Comparison of ENCODE assay signal across 8 cellular contexts in the genomic region with DNA sequence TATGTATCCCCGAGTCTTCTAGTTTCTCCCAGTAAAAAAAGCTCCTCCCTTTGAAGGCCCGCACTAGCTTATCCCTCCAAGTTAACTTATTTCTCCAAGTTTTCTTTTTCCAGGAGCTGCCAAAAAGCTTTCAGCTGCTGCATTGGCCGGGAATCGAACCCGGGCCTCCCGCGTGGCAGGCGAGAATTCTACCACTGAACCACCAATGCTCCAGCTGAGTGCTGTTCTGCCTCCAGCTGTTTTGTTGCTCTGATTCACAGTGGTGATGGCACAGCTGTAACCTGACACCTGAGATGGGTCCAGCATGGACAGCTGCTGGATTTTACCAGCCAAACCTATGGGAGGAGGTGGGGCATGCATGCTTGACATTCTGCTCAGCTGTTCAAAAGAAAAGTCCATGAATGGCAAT. TPM values are rescaled to one million over a fixed set of nuclear protein-coding genes. Genes with fewer than 3 reads are reported as not detected.
DNase-seq lines count a peak whose midpoint lies in the region; ATAC-seq, FAIRE-seq and TF ChIP-seq lines count a peak whose summit lies in the region.

No MANE protein-coding gene starts in this region.

- H3K4me3 Mint-ChIP-seq in activated T-helper 2 cell treated with anti-CD3 and anti-CD28 coated beads, Interferon-gamma antibody, Interleukin-2, Interleukin-4, amounts not matched to agents 10 μg/mL and 5 μg/mL and 100 μg/mL, durations not matched to agents 14 hours and 24 hours and 36 hours (ENCODE audit: low read depth) = no peak overlapping the region

- no peaks in the 10 kb centered on the region for H3K9me3 Mint-ChIP-seq in activated T-helper 2 cell treated with anti-CD3 and anti-CD28 coated beads, Interferon-gamma antibody, Interleukin-2, Interleukin-4, amounts not matched to agents 10 μg/mL and 5 μg/mL and 100 μg/mL, durations not matched to agents 14 hours and 24 hours and 36 hours

- H3K4me2 ChIP-seq in K562 (ENCODE audit: insufficient read depth, low read length) = no peak overlapping the region

- FAIRE-seq in K562 (lab: Jason Lieb, UNC) = peak; percentile 65

- peaks cover 51% of the 10 kb centered on the region for H3K36me3 Mint-ChIP-seq in activated T-helper 2 cell treated with anti-CD3 and anti-CD28 coated beads, Interferon-gamma antibody, Interleukin-2, Interleukin-4, amounts not matched to agents 10 μg/mL and 5 μg/mL and 100 μg/mL, durations not matched to agents 14 hours and 24 hours and 36 hours (ENCODE audit: low read depth)

- TF ChIP-seq EP300 in K562 (IDR thresholded peaks at IDR 0.05; ENCODE audit: low read length) = no peak

- ATAC-seq in K562 (peak; percentile 78), GM19023 (IDR thresholded peaks at IDR 0.05; ENCODE audit: unreplicated experiment) (no peak)

- in situ Hi-C loops in K562 (cut with MboI) = no loop called here

- no peak for TF ChIP-seq RAD21 in K562 (CRISPR knock-in tag; conservative IDR thresholded peaks at IDR 0.05 in 1 of 2, IDR thresholded peaks at IDR 0.05 in 1 of 2)

- TF ChIP-seq POLR2A in K562 (conservative IDR thresholded peaks at IDR 0.05) = no peak

- no peak overlapping the region for H3K9ac ChIP-seq in K562 (ENCODE audit: insufficient read depth in 1 of 2, low read depth in 2 of 2, low read length in 2 of 2)

- H3K4me3 ChIP-seq in A673 (ENCODE audit: low read depth, low read length, poor library complexity, severe bottlenecking) (no peak overlapping the region), K562 (no peak overlapping the region)

- no peak overlapping the region for H3K27ac Mint-ChIP-seq in activated T-helper 2 cell treated with anti-CD3 and anti-CD28 coated beads, Interferon-gamma antibody, Interleukin-2, Interleukin-4, amounts not matched to agents 10 μg/mL and 5 μg/mL and 100 μg/mL, durations not matched to agents 14 hours and 24 hours and 36 hours

- DNase-seq in A673 (ENCODE audit: low spot score) = peak; percentile 89
- peak; percentile 58 for DNase-seq in HuH-7.5 (ENCODE audit: low spot score)
- peak in 2 of 4 experiments; percentile 25 to 29 for DNase-seq in K562 (ENCODE audit: extremely low read depth in 1 of 4, low spot score in 3 of 4)
- peak; percentile 80 for DNase-seq in kidney tubule cell (ENCODE audit: low spot score)
- DNase-seq in NCI-H446 treated with DMSO at 0.1 percent for 48 hours (lab: John Stamatoyannopoulos, UW) = no peak
- DNase-seq in retina = no peak
- DNase-seq in activated T-helper 2 cell treated with anti-CD3 and anti-CD28 coated beads, Interferon-gamma antibody, Interleukin-2, Interleukin-4, amounts not matched to agents 10 μg/mL and 5 μg/mL and 100 μg/mL, durations not matched to agents 14 hours and 24 hours and 36 hours (ENCODE audit: low spot score) = no peak

- intact Hi-C loops in A673 (cut with micrococcal nuclease; ENCODE audit: unreplicated experiment) = no loop called here
- intact Hi-C loops in K562 (cut with micrococcal nuclease) = loop anchor here (10.0 kb wide), 1 partner anchor 404 kb away; no protein-coding TSS in a partner anchor
- intact Hi-C loops in activated T-helper 2 cell treated with anti-CD3 and anti-CD28 coated beads, Interferon-gamma antibody, Interleukin-2, Interleukin-4, amounts not matched to agents 10 μg/mL and 5 μg/mL and 100 μg/mL, durations not matched to agents 14 hours and 24 hours and 36 hours (cut with micrococcal nuclease) = no loop called here

- H4K20me1 ChIP-seq in K562 (replicated peaks; ENCODE audit: control insufficient read depth, insufficient read depth, low read length) = no peaks in the 10 kb centered on the region

- POLR2A ChIA-PET in A673 (lab: Charles Lee; ENCODE audit: low non-redundant PET) = no interaction called here
- POLR2A ChIA-PET in K562 (lab: Yijun Ruan, JAX) = interaction anchor here (1.6 kb wide), 1 partner anchor 125 kb away, joined by 5 read pairs; no protein-coding TSS in a partner anchor

- no peaks in the 10 kb centered on the region for H3K9me3 ChIP-seq in A673 (ENCODE audit: low read depth, low read length, poor library complexity, severe bottlenecking)
- H3K9me3 ChIP-seq in K562 (replicated peaks; ENCODE audit: control insufficient read depth, insufficient read depth, low read depth, low read length) = peaks cover 3% of the 10 kb centered on the region; the same call in 1 of the 2 replicates

- CTCF ChIA-PET in A673 (lab: Charles Lee) (no interaction called here), K562 (lab: Yijun Ruan, JAX; ENCODE audit: low intra/inter-chr PET ratio) (no interaction called here)

- H3K27me3 ChIP-seq in A673 (replicated peaks; ENCODE audit: insufficient read depth, low read depth, low read length, poor library complexity) (no peaks in the 10 kb centered on the region), K562 (ENCODE audit: control insufficient read depth in 2 of 2, insufficient read depth in 2 of 2, low read length in 2 of 2) (no peaks in the 10 kb centered on the region)

- no peaks in the 10 kb centered on the region for H3K27me3 Mint-ChIP-seq in activated T-helper 2 cell treated with anti-CD3 and anti-CD28 coated beads, Interferon-gamma antibody, Interleukin-2, Interleukin-4, amounts not matched to agents 10 μg/mL and 5 μg/mL and 100 μg/mL, durations not matched to agents 14 hours and 24 hours and 36 hours (ENCODE audit: low read depth)

- H3K4me1 Mint-ChIP-seq in activated T-helper 2 cell treated with anti-CD3 and anti-CD28 coated beads, Interferon-gamma antibody, Interleukin-2, Interleukin-4, amounts not matched to agents 10 μg/mL and 5 μg/mL and 100 μg/mL, durations not matched to agents 14 hours and 24 hours and 36 hours (ENCODE audit: low read depth) = no peaks in the 10 kb centered on the region

- H3K27ac ChIP-seq in A673 (ENCODE audit: low read depth, low read length, poor library complexity, severe bottlenecking) (no peak overlapping the region), K562 (ENCODE audit: extremely low read depth, low read depth, low read length) (no peak overlapping the region)

- no peaks in the 10 kb centered on the region for H3K9me1 ChIP-seq in K562 (ENCODE audit: control insufficient read depth, insufficient read depth, low read length)

- no peak overlapping the region for H2AFZ ChIP-seq in K562 (ENCODE audit: low read depth, low read length)

- no TSS peak for BruUV-seq in A673 (replicated peaks; lab: Mats Ljungman, UMichigan)
- BruUV-seq in K562 (replicated peaks; lab: Mats Ljungman, UMichigan) = no TSS peak

- 88% methylated on average over 8 of the region's 8 CpGs for WGBS in K562 (ENCODE audit: insufficient coverage, low coverage, missing lambda C conversion rate)

- peaks cover 13% of the 10 kb centered on the region for H3K36me3 ChIP-seq in A673 (ENCODE audit: insufficient read depth, low read length, poor library complexity, severe bottlenecking)
- H3K36me3 ChIP-seq in K562 (ENCODE audit: control insufficient read depth, insufficient read depth, low read length) = peaks cover 72% of the 10 kb centered on the region; the same call in 2 of the 3 replicates

- H3K79me2 ChIP-seq in K562 (ENCODE audit: control insufficient read depth, insufficient read depth, low read length) = no peaks in the 10 kb centered on the region

- no peak for TF ChIP-seq CTCF in A673 (conservative IDR thresholded peaks at IDR 0.05; ENCODE audit: low read depth, low read length)
- TF ChIP-seq CTCF in K562 (IDR thresholded peaks at IDR 0.05 in 2 of 3, conservative IDR thresholded peaks at IDR 0.05 in 1 of 3; ENCODE audit: insufficient read depth in 2 of 3, low read depth in 1 of 3, low read length in 3 of 3) = no peak

- H3K4me1 ChIP-seq in A673 (ENCODE audit: insufficient read depth, low read length, poor library complexity, severe bottlenecking) (peaks cover 5% of the 10 kb centered on the region), K562 (replicated peaks in 1 of 2; ENCODE audit: control insufficient read depth in 2 of 2, insufficient read depth in 2 of 2, low read length in 2 of 2) (no peaks in the 10 kb centered on the region)

TF ChIP-seq in K562, 482 proteins besides CTCF, POLR2A, EP300 and RAD21 (continues in another document):
- peak; percentile 96 for TF ChIP-seq TFAP4 (CRISPR knock-in tag; IDR thresholded peaks at IDR 0.05; ENCODE audit: borderline replicate concordance)
- no peak for TF ChIP-seq HNRNPUL1 (IDR thresholded peaks at IDR 0.05; ENCODE audit: low read length)
- TF ChIP-seq TBP (optimal IDR thresholded peaks at IDR 0.05; ENCODE audit: low read depth, low read length) = peak; percentile 97

RNA-seq across cellular contexts. Expression of gene VAC14, which starts 22.1 kb away (rescaled TPM):
- 46.6 and 47.2 TPM in 2 replicates for total RNA-seq in A673 (2021)
- 45.2 and 136 TPM in 2 replicates for total RNA-seq in K562 (2011; cell fraction: chromatin; rRNA removed; ENCODE audit: low replicate concordance)
- 58.6 and 60.4 TPM in 2 replicates for total RNA-seq in K562 (2011; cell fraction: nucleolus; rRNA removed)
- 39.1 and 43.8 TPM in 2 replicates for total RNA-seq in K562 (2011; cell fraction: nucleoplasm; rRNA removed)
- 38.4 and 47.2 TPM in 2 replicates for total RNA-seq in K562 (2014; rRNA removed)
- 8.6 and 12.0 TPM in 2 replicates for total RNA-seq in K562 (2014; rRNA removed; fragmentation: Illumina TruSeq; extraction: Trizol)
- 26.6 and 29.4 TPM in 2 replicates for total RNA-seq in K562 (2015; rRNA removed; fragmentation: Illumina TruSeq; extraction: Trizol)
- total RNA-seq in K562 (2021) = 36.7 and 41.6 TPM in 2 replicates
- polyA plus RNA-seq in K562 (2011; rRNA removed) = 13.8 and 26.1 TPM in 2 replicates
- polyA plus RNA-seq in K562 (2011; cell fraction: cytosol; rRNA removed) = 19.2 and 38.0 TPM in 2 replicates
- 25.6 and 51.5 TPM in 2 replicates for polyA plus RNA-seq in K562 (2011; cell fraction: nucleus; rRNA removed)
- polyA plus RNA-seq in K562 (2012) = 39.3 and 41.6 TPM in 2 replicates
- 33.6 and 42.1 TPM in 2 replicates for polyA plus RNA-seq in K562 (2014; fragmentation: Illumina TruSeq; extraction: Trizol)
- 1 to 10 TPM; 1.3 to 3.3 TPM for polyA plus RNA-seq in K562 (2014; fragmentation: Nextera tagmentation; extraction: Ambion mirVana)
- 27.0 and 31.3 TPM in 2 replicates for polyA plus RNA-seq in K562 (2014; rRNA removed)
- polyA minus RNA-seq in K562 (2011; rRNA and poly(A)+ RNA removed) = 17.6 and 24.3 TPM in 2 replicates
- 27.8 and 38.5 TPM in 2 replicates for polyA minus RNA-seq in K562 (2011; cell fraction: cytosol; rRNA and poly(A)+ RNA removed)
- polyA minus RNA-seq in K562 (2011; cell fraction: nucleus; rRNA and poly(A)+ RNA removed) = 21.9 and 23.3 TPM in 2 replicates
- 30.9 and 34.8 TPM in 2 replicates for total RNA-seq in activated T-helper 2 cell treated with anti-CD3 and anti-CD28 coated beads, Interferon-gamma antibody, Interleukin-2, Interleukin-4, amounts not matched to agents 10 μg/mL and 5 μg/mL and 100 μg/mL, durations not matched to agents 14 hours and 24 hours and 36 hours

Comparison
In these comparisons a context has a peak if more than half of its experiments do, and no peak if none do; other contexts are left out.
1. DNase-seq: peak in A673 (single experiment), HuH-7.5 (single experiment) and kidney tubule cell (single experiment); none in NCI-H446 treated with DMSO at 0.1 percent for 48 hours (single experiment), retina (single experiment) and activated T-helper 2 cell treated with anti-CD3 and anti-CD28 coated beads, Interferon-gamma antibody, Interleukin-2, Interleukin-4, amounts not matched to agents 10 μg/mL and 5 μg/mL and 100 μg/mL, durations not matched to agents 14 hours and 24 hours and 36 hours (single experiment).